17 cellular contexts compared by ENCODE assay signal in the genomic region with DNA sequence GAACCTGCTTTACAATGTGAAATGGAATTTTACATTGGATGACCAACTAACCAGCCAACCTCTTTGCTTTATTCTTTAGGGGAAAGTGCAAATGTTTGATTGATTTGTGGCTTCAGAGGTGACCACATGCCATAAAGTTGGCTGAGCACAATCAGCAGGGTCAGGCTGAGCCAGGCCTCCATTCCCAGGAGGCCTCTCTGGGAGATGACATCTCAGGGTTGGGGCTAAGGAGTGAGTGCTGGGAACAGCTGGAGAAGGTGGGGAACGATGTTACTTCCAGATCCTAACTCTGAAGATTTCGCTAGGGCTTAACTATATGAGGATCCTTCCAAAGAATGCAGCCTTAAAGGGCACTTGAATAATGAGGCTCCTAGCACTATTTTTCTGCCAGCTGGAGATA.
DNase-seq lines count a peak whose midpoint lies in the region; ATAC-seq, FAIRE-seq and TF ChIP-seq lines count a peak whose summit lies in the region.
"Had no signal": no experiment of that assay in that cellular context is flagged by ENCODE, and none has a peak within 500 bp of the region (broad histone marks: within the 10 kb centered on the region; RNA-seq: fewer than 3 reads in every experiment).

No MANE protein-coding gene starts in this region.

- no peaks in the 10 kb centered on the region for H3K9me2 ChIP-seq in GM23248 (ENCODE audit: insufficient read depth)

- no peak overlapping the region for H2AFZ ChIP-seq in GM23248
- H2AFZ ChIP-seq: PC-9 had no signal

- H3K27me3 ChIP-seq in right atrium auricular region (no peaks in the 10 kb centered on the region), heart left ventricle (no peaks in the 10 kb centered on the region), SJCRH30 (no peaks in the 10 kb centered on the region), spleen (replicated peaks in 1 of 7) (peaks cover 0 to 3% (median 0%) of the 10 kb centered on the region in 7 donors), GM23248 (replicated peaks; ENCODE audit: insufficient read depth) (no peaks in the 10 kb centered on the region)

- no peak for TF ChIP-seq CTCF in right atrium auricular region (IDR thresholded peaks at IDR 0.05)
- TF ChIP-seq CTCF in heart left ventricle (IDR thresholded peaks at IDR 0.05), result no peak
- no peak for TF ChIP-seq CTCF in spleen (IDR thresholded peaks at IDR 0.05 in 8 of 11, conservative IDR thresholded peaks at IDR 0.05 in 3 of 11)

- no peaks in the 10 kb centered on the region for H3F3A ChIP-seq in GM23248 (ENCODE audit: insufficient read depth)

- TF ChIP-seq POLR2A in heart left ventricle (IDR thresholded peaks at IDR 0.05) (no peak), spleen (IDR thresholded peaks at IDR 0.05) (no peak)

- H3K4me2 ChIP-seq in GM23248 (ENCODE audit: unreplicated experiment), result no peak overlapping the region
- H3K4me2 ChIP-seq: PC-9 had no signal

- DNase-seq in right atrium auricular region (ENCODE audit: low spot score) (peak; percentile 11), heart left ventricle (no peak), SJCRH30 (peak; percentile 55 to 61), islet precursor cell (peak; percentile 34), spleen (peak; percentile 16), frontal cortex (ENCODE audit: low spot score in 2 of 2) (no peak), NCI-H345 treated with DMSO at 0.1 percent for 48 hours (lab: John Stamatoyannopoulos, UW; ENCODE audit: unreplicated experiment) (no peak), GM23248 (no peak)
- DNase-seq: C1 segment of cervical spinal cord, DMS79, KBM-7, NCI-H187, NCI-H2107, NCI-H510A treated with DMSO at 0.1 percent for 48 hours, NCI-H82, PC-9 had no signal

- H3K79me2 ChIP-seq in GM23248 (ENCODE audit: insufficient read depth), result peaks cover 15% of the 10 kb centered on the region

- H3K9ac ChIP-seq in GM23248, result no peak overlapping the region

- H3K27ac ChIP-seq in right atrium auricular region, result no peak overlapping the region
- H3K27ac ChIP-seq in heart left ventricle, result no peak overlapping the region
- H3K27ac ChIP-seq in SJCRH30, result no peak overlapping the region
- H3K27ac ChIP-seq in spleen, result no peak overlapping the region
- no peak overlapping the region for H3K27ac ChIP-seq in GM23248
- H3K27ac ChIP-seq: PC-9 had no signal

- no peaks in the 10 kb centered on the region for H3K36me3 ChIP-seq in right atrium auricular region
- H3K36me3 ChIP-seq in heart left ventricle, result no peaks in the 10 kb centered on the region
- H3K36me3 ChIP-seq in SJCRH30, result no peaks in the 10 kb centered on the region
- H3K36me3 ChIP-seq in spleen, result no peaks in the 10 kb centered on the region
- H3K36me3 ChIP-seq in GM23248 (ENCODE audit: low read depth), result peaks cover 6% of the 10 kb centered on the region; the same call in 1 of the 2 replicates

- FAIRE-seq in frontal cortex (lab: Jason Lieb, UNC), result no peak
- FAIRE-seq: HepG2 had no signal

- ATAC-seq in heart left ventricle, result no peak
- ATAC-seq: HepG2 had no signal

- H3K4me1 ChIP-seq in right atrium auricular region (peaks cover 0 to 6% of the 10 kb centered on the region in 2 donors), heart left ventricle (peaks cover 0 to 12% (median 0%) of the 10 kb centered on the region in 12 donors), SJCRH30 (peaks cover 14% of the 10 kb centered on the region), spleen (no peaks in the 10 kb centered on the region), GM23248 (ENCODE audit: insufficient read depth) (peaks cover 4% of the 10 kb centered on the region)

- no peaks in the 10 kb centered on the region for H4K20me1 ChIP-seq in GM23248 (ENCODE audit: insufficient read depth)

- 54 to 81% (median 76%) methylated on average over 2 of the region's 2 CpGs for WGBS in heart left ventricle, 4 donors
- 77 to 87% (median 80%) methylated on average over 2 of the region's 2 CpGs for WGBS in spleen, 5 donors
- WGBS in GM23248 (ENCODE audit: low coverage in 1 of 2, low lambda C conversion rate in 2 of 2, missing lambda C conversion rate in 2 of 2), 2 experiments, result 54 to 58% methylated on average over 2 of the region's 2 CpGs

- H3K9me3 ChIP-seq in right atrium auricular region (no peaks in the 10 kb centered on the region), heart left ventricle (no peaks in the 10 kb centered on the region), SJCRH30 (replicated peaks) (no peaks in the 10 kb centered on the region), spleen (no peaks in the 10 kb centered on the region), GM23248 (ENCODE audit: low read depth) (no peaks in the 10 kb centered on the region)

- no peak overlapping the region for H3K4me3 ChIP-seq in right atrium auricular region
- H3K4me3 ChIP-seq in heart left ventricle, result no peak overlapping the region
- H3K4me3 ChIP-seq in SJCRH30, result no peak overlapping the region
- H3K4me3 ChIP-seq in spleen, result no peak overlapping the region
- H3K4me3 ChIP-seq in GM23248, result no peak overlapping the region
- H3K4me3 ChIP-seq: PC-9 had no signal

- in situ Hi-C loops in GM23248 (cut with MboI), result no loop called here

- intact Hi-C loops in heart left ventricle (cut with DNase I), result loop anchor here in 1 of 10 donors (10.0 kb wide), 1 partner anchor 133 kb away; a partner anchor contains a TSS
- intact Hi-C loops in spleen (cut with DNase I; ENCODE audit: low total_unique reads), result no loop called here

Comparison
In these comparisons a context has a peak if more than half of its experiments do, and no peak if none do; other contexts are left out.
1. DNase-seq: peak in right atrium auricular region (single experiment), SJCRH30 (2 of 2), islet precursor cell (single experiment) and spleen (single experiment); none in heart left ventricle (0 of 5), frontal cortex (0 of 2), NCI-H345 treated with DMSO at 0.1 percent for 48 hours (single experiment) and GM23248 (single experiment).